8 cellular contexts compared by ENCODE assay signal in the genomic region with DNA sequence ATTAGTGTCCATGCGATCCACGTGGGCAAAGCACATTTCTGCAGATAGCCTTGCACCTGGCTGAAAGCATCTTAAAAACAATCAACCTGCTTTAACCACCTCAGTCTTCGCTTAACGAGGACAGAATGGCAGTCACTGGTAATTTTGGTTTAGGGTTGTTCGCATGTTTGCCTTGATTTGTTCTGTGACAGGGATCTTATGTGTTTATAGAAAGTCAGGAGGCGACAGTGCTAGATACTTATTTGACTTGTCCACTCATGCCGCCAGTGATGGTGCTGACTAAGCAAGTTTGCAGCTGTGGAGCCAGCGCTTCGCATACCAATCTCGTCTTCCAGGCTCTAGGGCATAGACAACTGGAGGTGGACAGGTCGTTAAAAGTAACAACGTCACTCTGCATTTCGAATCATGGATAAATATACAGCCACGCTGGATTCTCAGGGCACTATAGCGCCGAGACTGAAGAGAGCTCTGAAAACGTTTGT. TPM values are rescaled to one million over a fixed set of nuclear protein-coding genes. Genes with fewer than 3 reads are reported as not detected.
DNase-seq lines count a peak whose midpoint lies in the region; ATAC-seq and TF ChIP-seq lines count a peak whose summit lies in the region.

No MANE protein-coding gene starts in this region.

- H3K9me3 ChIP-seq in SK-N-MC (ENCODE audit: low read depth, low read length) = no peaks in the 10 kb centered on the region

- DNase-seq in activated naive CD4-positive, alpha-beta T cell treated with anti-CD3 and anti-CD28 coated beads, Interleukin-2, amount 10 ng/mL, durations not matched to agents 7 days and 5 days = no peak
- no peak for DNase-seq in activated naive CD4-positive, alpha-beta T cell (lab: John Stamatoyannopoulos, UW)
- DNase-seq in SK-N-MC (ENCODE audit: low read depth, low spot score) (no peak), fibroblast of villous mesenchyme (ENCODE audit: low read depth) (peak; percentile 47), pons (ENCODE audit: low spot score) (peak; percentile 62), NCI-H2029 treated with DMSO at 0.1 percent for 48 hours (lab: John Stamatoyannopoulos, UW) (no peak)

- peaks cover 8% of the 10 kb centered on the region for H3K27me3 Mint-ChIP-seq in activated naive CD4-positive, alpha-beta T cell treated with anti-CD3 and anti-CD28 coated beads, Interleukin-2, amount 10 ng/mL, durations not matched to agents 7 days and 5 days

- peak overlapping the region; percentile 78 for H3K27ac Mint-ChIP-seq in activated naive CD4-positive, alpha-beta T cell treated with anti-CD3 and anti-CD28 coated beads, Interleukin-2, amount 10 ng/mL, durations not matched to agents 7 days and 5 days

- CTCF ChIA-PET in activated naive CD4-positive, alpha-beta T cell treated with anti-CD3 and anti-CD28 coated beads, Interleukin-2, amount 10 ng/mL, durations not matched to agents 7 days and 5 days (lab: Charles Lee) = interaction anchor here (1.5 kb wide), 1 partner anchor 9 kb away, joined by 3 read pairs; no protein-coding TSS in a partner anchor

- H3K4me3 ChIP-seq in SK-N-MC = peak overlapping the region; percentile 78
- H3K4me3 ChIP-seq in fibroblast of villous mesenchyme (ENCODE audit: low read depth, low read length) = peak overlapping the region; percentile 94

- H3K27ac ChIP-seq in SK-N-MC = no peak overlapping the region

- H3K36me3 Mint-ChIP-seq in activated naive CD4-positive, alpha-beta T cell treated with anti-CD3 and anti-CD28 coated beads, Interleukin-2, amount 10 ng/mL, durations not matched to agents 7 days and 5 days = peaks cover 20% of the 10 kb centered on the region

- H3K4me3 Mint-ChIP-seq in activated naive CD4-positive, alpha-beta T cell treated with anti-CD3 and anti-CD28 coated beads, Interleukin-2, amount 10 ng/mL, durations not matched to agents 7 days and 5 days = peak overlapping the region; percentile 99

- H3K9ac ChIP-seq in SK-N-MC (ENCODE audit: insufficient read length) = no peak overlapping the region

- H3K4me1 Mint-ChIP-seq in activated naive CD4-positive, alpha-beta T cell treated with anti-CD3 and anti-CD28 coated beads, Interleukin-2, amount 10 ng/mL, durations not matched to agents 7 days and 5 days = peaks cover 39% of the 10 kb centered on the region

- ATAC-seq in HG03280 (IDR thresholded peaks at IDR 0.05; ENCODE audit: unreplicated experiment) (no peak), GM21423 (IDR thresholded peaks at IDR 0.05; ENCODE audit: unreplicated experiment) (no peak)

- no peaks in the 10 kb centered on the region for H3K9me3 Mint-ChIP-seq in activated naive CD4-positive, alpha-beta T cell treated with anti-CD3 and anti-CD28 coated beads, Interleukin-2, amount 10 ng/mL, durations not matched to agents 7 days and 5 days

- no peak for TF ChIP-seq CTCF in fibroblast of villous mesenchyme (IDR thresholded peaks at IDR 0.05; ENCODE audit: insufficient read depth, low read depth, low read length)

- H3K36me3 ChIP-seq in SK-N-MC (ENCODE audit: insufficient read depth, low read length) = no peaks in the 10 kb centered on the region

RNA-seq across cellular contexts. Expression of gene TMEM243, which starts 1.2 kb away (rescaled TPM):
- total RNA-seq in fibroblast of villous mesenchyme = 26.4 and 35.8 TPM in 2 replicates

Comparison
In these comparisons a context has a peak if more than half of its experiments do, and no peak if none do; other contexts are left out.
1. DNase-seq: peak in fibroblast of villous mesenchyme (single experiment) and pons (single experiment); none in activated naive CD4-positive, alpha-beta T cell treated with anti-CD3 and anti-CD28 coated beads, Interleukin-2, amount 10 ng/mL, durations not matched to agents 7 days and 5 days (single experiment), activated naive CD4-positive, alpha-beta T cell (0 of 4), SK-N-MC (single experiment) and NCI-H2029 treated with DMSO at 0.1 percent for 48 hours (single experiment).